Comparison of ENCODE assay signal across 14 cellular contexts in genomic region chr12:29382251-29382650, GRCh38. TPM values are rescaled to one million over a fixed set of nuclear protein-coding genes. Genes with fewer than 3 reads are reported as not detected.
A peak's percentile ranks its signal among the peaks of the same experiment; 100 is the strongest.
DNase-seq lines count a peak whose midpoint lies in the region; ATAC-seq and TF ChIP-seq lines count a peak whose summit lies in the region.
"Had no signal": no experiment of that assay in that cellular context is flagged by ENCODE, and none has a peak within 500 bp of the region (broad histone marks: within the 10 kb centered on the region; RNA-seq: fewer than 3 reads in every experiment).

No MANE protein-coding gene starts in this region.

- H3K9me2 ChIP-seq in DOHH2 (replicated peaks; ENCODE audit: control insufficient read depth, low read length) = no peaks in the 10 kb centered on the region

- H3F3A ChIP-seq in DOHH2 (ENCODE audit: control insufficient read depth, insufficient read depth) = no peaks in the 10 kb centered on the region

- peaks cover 24% of the 10 kb centered on the region for H3K36me3 ChIP-seq in DOHH2 (ENCODE audit: control insufficient read depth, low read length)
- H3K36me3 ChIP-seq: colonic mucosa, esophagus squamous epithelium had no signal

- H3K4me3 Mint-ChIP-seq in T-helper 2 cell treated with Interferon-gamma antibody and Interleukin-4, amounts not matched to agents 5 μg/mL and 100 μg/mL, for 36 hours = peak overlapping the region; percentile 91
- H3K4me3 Mint-ChIP-seq in activated T-helper 17 cell treated with anti-CD3 and anti-CD28 coated beads, Interleukin-2, amount 50 U/mL, for 72 hours = peak overlapping the region; percentile 86
- peak overlapping the region; percentile 55 for H3K4me3 Mint-ChIP-seq in natural killer cell treated with Interleukin-12 subunit alpha and Interleukin-12 subunit beta and Interleukin-15 and Interleukin-18, amount 100 ng/mL, for 72 hours

- no peaks in the 10 kb centered on the region for H3K27me3 Mint-ChIP-seq in T-helper 2 cell treated with Interferon-gamma antibody and Interleukin-4, amounts not matched to agents 5 μg/mL and 100 μg/mL, for 36 hours (ENCODE audit: low read depth)
- H3K27me3 Mint-ChIP-seq in activated T-helper 17 cell treated with anti-CD3 and anti-CD28 coated beads, Interleukin-2, amount 50 U/mL, for 72 hours = no peaks in the 10 kb centered on the region
- H3K27me3 Mint-ChIP-seq in natural killer cell treated with Interleukin-12 subunit alpha and Interleukin-12 subunit beta and Interleukin-15 and Interleukin-18, amount 100 ng/mL, for 72 hours = peaks cover 0 to 7% of the 10 kb centered on the region in 2 donors

- H4K20me1 ChIP-seq in DOHH2 (ENCODE audit: control insufficient read depth, insufficient read depth, low read depth, low read length) = no peaks in the 10 kb centered on the region

- H3K4me3 ChIP-seq in DOHH2 (ENCODE audit: low read length) = peak overlapping the region; percentile 88

- no peaks in the 10 kb centered on the region for H3K9me3 ChIP-seq in DOHH2 (ENCODE audit: control insufficient read depth, insufficient read depth, low read length)
- H3K9me3 ChIP-seq: colonic mucosa, esophagus squamous epithelium had no signal

- H3K4me1 Mint-ChIP-seq in T-helper 2 cell treated with Interferon-gamma antibody and Interleukin-4, amounts not matched to agents 5 μg/mL and 100 μg/mL, for 36 hours (ENCODE audit: low read depth) = peaks cover 27% of the 10 kb centered on the region
- peaks cover 12% of the 10 kb centered on the region for H3K4me1 Mint-ChIP-seq in activated T-helper 17 cell treated with anti-CD3 and anti-CD28 coated beads, Interleukin-2, amount 50 U/mL, for 72 hours
- peaks cover 21 to 26% of the 10 kb centered on the region in 2 donors for H3K4me1 Mint-ChIP-seq in natural killer cell treated with Interleukin-12 subunit alpha and Interleukin-12 subunit beta and Interleukin-15 and Interleukin-18, amount 100 ng/mL, for 72 hours (ENCODE audit: low read depth in 2 of 2)

- peak overlapping the region; percentile 37 for H3K27ac Mint-ChIP-seq in T-helper 2 cell treated with Interferon-gamma antibody and Interleukin-4, amounts not matched to agents 5 μg/mL and 100 μg/mL, for 36 hours
- H3K27ac Mint-ChIP-seq in activated T-helper 17 cell treated with anti-CD3 and anti-CD28 coated beads, Interleukin-2, amount 50 U/mL, for 72 hours = peak overlapping the region; percentile 91
- H3K27ac Mint-ChIP-seq in natural killer cell treated with Interleukin-12 subunit alpha and Interleukin-12 subunit beta and Interleukin-15 and Interleukin-18, amount 100 ng/mL, for 72 hours = peak overlapping the region in 1 of 2 donors; percentile 71

- DNase-seq in T-helper 2 cell treated with Interferon-gamma antibody and Interleukin-4, amounts not matched to agents 5 μg/mL and 100 μg/mL, for 36 hours (ENCODE audit: low spot score) = no peak
- DNase-seq in T-helper 2 cell = no peak
- no peak for DNase-seq in natural killer cell treated with Interleukin-12 subunit alpha and Interleukin-12 subunit beta and Interleukin-15 and Interleukin-18, amount 100 ng/mL, for 72 hours (ENCODE audit: low spot score)
- DNase-seq in hippocampal formation (lab: John Stamatoyannopoulos, UW) = no peak
- no peak for DNase-seq in UCSD-AML1 (lab: John Stamatoyannopoulos, UW; ENCODE audit: unreplicated experiment)
- DNase-seq: activated CD8-positive, alpha-beta memory T cell treated with anti-CD3 and anti-CD28 coated beads for 24 hours; colonic mucosa; esophagus squamous epithelium; NCI-H1105; NCI-H446 had no signal

- no peaks in the 10 kb centered on the region for H3K27me3 ChIP-seq in DOHH2 (ENCODE audit: control insufficient read depth, low read length)
- H3K27me3 ChIP-seq: colonic mucosa, esophagus squamous epithelium had no signal

- H3K36me3 Mint-ChIP-seq in T-helper 2 cell treated with Interferon-gamma antibody and Interleukin-4, amounts not matched to agents 5 μg/mL and 100 μg/mL, for 36 hours (ENCODE audit: low read depth) = peaks cover 4% of the 10 kb centered on the region
- H3K36me3 Mint-ChIP-seq in activated T-helper 17 cell treated with anti-CD3 and anti-CD28 coated beads, Interleukin-2, amount 50 U/mL, for 72 hours (ENCODE audit: low read depth) = peaks cover 32% of the 10 kb centered on the region
- no peaks in the 10 kb centered on the region for H3K36me3 Mint-ChIP-seq in natural killer cell treated with Interleukin-12 subunit alpha and Interleukin-12 subunit beta and Interleukin-15 and Interleukin-18, amount 100 ng/mL, for 72 hours

- H3K9me3 Mint-ChIP-seq in T-helper 2 cell treated with Interferon-gamma antibody and Interleukin-4, amounts not matched to agents 5 μg/mL and 100 μg/mL, for 36 hours = no peaks in the 10 kb centered on the region
- H3K9me3 Mint-ChIP-seq in activated T-helper 17 cell treated with anti-CD3 and anti-CD28 coated beads, Interleukin-2, amount 50 U/mL, for 72 hours = no peaks in the 10 kb centered on the region
- no peaks in the 10 kb centered on the region for H3K9me3 Mint-ChIP-seq in natural killer cell treated with Interleukin-12 subunit alpha and Interleukin-12 subunit beta and Interleukin-15 and Interleukin-18, amount 100 ng/mL, for 72 hours

- no peak for ATAC-seq in activated T-helper 17 cell treated with anti-CD3 and anti-CD28 coated beads, Interleukin-2, amount 50 U/mL, for 72 hours (replicated peaks)
- no peak for ATAC-seq in natural killer cell treated with Interleukin-12 subunit alpha and Interleukin-12 subunit beta and Interleukin-15 and Interleukin-18, amount 100 ng/mL, for 72 hours
- ATAC-seq in GM18909 (IDR thresholded peaks at IDR 0.05; ENCODE audit: poor library complexity, unreplicated experiment) = no peak
- ATAC-seq: Panc1 had no signal

- peaks cover 20% of the 10 kb centered on the region for H3K4me1 ChIP-seq in DOHH2 (ENCODE audit: control insufficient read depth, low read length)
- H3K4me1 ChIP-seq: colonic mucosa had no signal

- no peak overlapping the region for H3K27ac ChIP-seq in DOHH2 (ENCODE audit: low read depth, low read length)

- peak overlapping the region; percentile 75; the same call in 1 of the 2 replicates for H3K4me2 ChIP-seq in DOHH2 (ENCODE audit: low read length)

- no peak for TF ChIP-seq CTCF in DOHH2 (IDR thresholded peaks at IDR 0.05; ENCODE audit: low read depth, low read length, poor library complexity, severe bottlenecking)

- H3K79me2 ChIP-seq in DOHH2 (ENCODE audit: control insufficient read depth, low read length) = peaks cover 37% of the 10 kb centered on the region

RNA-seq across cellular contexts. Expression of gene ERGIC2, which starts 1.3 kb away (rescaled TPM):
- total RNA-seq in activated T-helper 17 cell treated with anti-CD3 and anti-CD28 coated beads, Interleukin-2, amount 50 U/mL, for 72 hours = 10 to 100 TPM; 78.8 to 96.6 TPM
- total RNA-seq in natural killer cell treated with Interleukin-12 subunit alpha and Interleukin-12 subunit beta and Interleukin-15 and Interleukin-18, amount 100 ng/mL, for 72 hours = 10 to 100 TPM; 76.3 to 83.4 TPM
